19 cellular contexts compared by ENCODE assay signal in genomic region chr12:17204289-17205054, GRCh38.
DNase-seq lines count a peak whose midpoint lies in the region; ATAC-seq, FAIRE-seq and TF ChIP-seq lines count a peak whose summit lies in the region.
"Had no signal": no experiment of that assay in that cellular context is flagged by ENCODE, and none has a peak within 500 bp of the region (broad histone marks: within the 10 kb centered on the region; RNA-seq: fewer than 3 reads in every experiment).

No MANE protein-coding gene starts in this region.

- no TSS peak for BruUV-seq in Calu3 (replicated peaks; lab: Mats Ljungman, UMichigan)

- no peaks in the 10 kb centered on the region for H3K9me3 ChIP-seq in upper lobe of right lung

- no peaks in the 10 kb centered on the region for H3K27me3 ChIP-seq in upper lobe of right lung
- H3K27me3 ChIP-seq: BLaER1 treated with 17β-estradiol and CSF1 and Interleukin-3, amounts not matched to agents 10 nM and 100 nM had no signal

- H3K27ac Mint-ChIP-seq in WTC11, result no peak overlapping the region
- no peak overlapping the region for H3K27ac Mint-ChIP-seq in Calu3 (ENCODE audit: unreplicated experiment)
- H3K27ac Mint-ChIP-seq: B cell; CD8-positive, alpha-beta T cell; GM23338 had no signal

- no peaks in the 10 kb centered on the region for H3K36me3 ChIP-seq in upper lobe of right lung
- H3K36me3 ChIP-seq: BLaER1 treated with 17β-estradiol and CSF1 and Interleukin-3, amounts not matched to agents 10 nM and 100 nM had no signal

- no peak for FAIRE-seq in RCC 7860 (lab: Jason Lieb, UNC)
- FAIRE-seq: HTR-8/SVneo had no signal

- H3K4me1 Mint-ChIP-seq in WTC11 (peaks cover 11% of the 10 kb centered on the region), Calu3 (ENCODE audit: low read depth, unreplicated experiment) (peaks cover 7% of the 10 kb centered on the region)
- H3K4me1 Mint-ChIP-seq: B cell had no signal

- POLR2A ChIA-PET in WTC11 (lab: Charles Lee), result no interaction called here

- DNase-seq in Right ventricle myocardium inferior (ENCODE audit: missing footprints) (peak; percentile 43), left cardiac atrium (no peak), WTC11 (ENCODE audit: low spot score) (peak; percentile 14), islet precursor cell (peak; percentile 50), upper lobe of right lung (no peak), Calu3 (no peak), DMS153 (lab: John Stamatoyannopoulos, UW) (no peak), RCC 7860 (ENCODE audit: low spot score) (no peak)
- DNase-seq: 8988T; CD8-positive, alpha-beta T cell; DMS 273 treated with DMSO at 0.1 percent for 48 hours; DMS79 treated with DMSO at 0.1 percent for 48 hours; GF-D8; H7; IMR-90 had no signal

- H3K9me3 Mint-ChIP-seq in WTC11 (peaks cover 5% of the 10 kb centered on the region; the same call in 1 of the 2 replicates), Calu3 (ENCODE audit: low read depth, unreplicated experiment) (no peaks in the 10 kb centered on the region)

- no peak overlapping the region for H3K4me3 ChIP-seq in upper lobe of right lung
- H3K4me3 ChIP-seq: BLaER1 treated with 17β-estradiol and CSF1 and Interleukin-3, amounts not matched to agents 10 nM and 100 nM; GM23338 had no signal

- CTCF ChIA-PET in WTC11 (lab: Charles Lee), result interaction anchor here (0.7 to 2.1 kb wide), 6 partner anchors 11 to 846 kb away, joined by 3 to 19 read pairs (median 5); no protein-coding TSS in a partner anchor
- CTCF ChIA-PET in Calu3 (lab: Charles Lee), result interaction anchor here (0.5 to 0.6 kb wide), 2 partner anchors 177 to 1415 kb away, joined by 4 read pairs; no protein-coding TSS in a partner anchor

- no peak for ATAC-seq in Right ventricle myocardium inferior
- ATAC-seq in left cardiac atrium, result no peak
- ATAC-seq in WTC11, result peak; percentile 59
- ATAC-seq in upper lobe of right lung, result peak; percentile 14
- ATAC-seq: CD8-positive, alpha-beta T cell; GM23338 had no signal

- TF ChIP-seq CTCF in WTC11 (IDR thresholded peaks at IDR 0.05), result no peak
- no peak for TF ChIP-seq CTCF in upper lobe of right lung (IDR thresholded peaks at IDR 0.05)
- no peak for TF ChIP-seq CTCF in Calu3 (IDR thresholded peaks at IDR 0.05; ENCODE audit: unreplicated experiment)

- H3K4me3 Mint-ChIP-seq in WTC11 (no peak overlapping the region), Calu3 (ENCODE audit: low read depth, unreplicated experiment) (no peak overlapping the region)
- H3K4me3 Mint-ChIP-seq: B cell; CD8-positive, alpha-beta T cell; GM23338 had no signal

- no peak overlapping the region for H3K27ac ChIP-seq in upper lobe of right lung
- H3K27ac ChIP-seq: BLaER1 treated with 17β-estradiol and CSF1 and Interleukin-3, amounts not matched to agents 10 nM and 100 nM had no signal

- H3K4me1 ChIP-seq in upper lobe of right lung, result no peaks in the 10 kb centered on the region
- H3K4me1 ChIP-seq: BLaER1 treated with 17β-estradiol and CSF1 and Interleukin-3, amounts not matched to agents 10 nM and 100 nM had no signal

- H3K36me3 Mint-ChIP-seq in WTC11, result no peaks in the 10 kb centered on the region
- no peaks in the 10 kb centered on the region for H3K36me3 Mint-ChIP-seq in Calu3 (ENCODE audit: insufficient read depth, unreplicated experiment)
- H3K36me3 Mint-ChIP-seq: CD8-positive, alpha-beta T cell had no signal

- intact Hi-C loops in Right ventricle myocardium inferior (cut with DNase I), result no loop called here
- intact Hi-C loops in left cardiac atrium (cut with DNase I), result no loop called here
- intact Hi-C loops in upper lobe of right lung (cut with DNase I), result no loop called here
- intact Hi-C loops in Calu3 (cut with micrococcal nuclease; ENCODE audit: unreplicated experiment), result no loop called here

- no peaks in the 10 kb centered on the region for H3K27me3 Mint-ChIP-seq in WTC11 (ENCODE audit: low read depth)
- no peaks in the 10 kb centered on the region for H3K27me3 Mint-ChIP-seq in Calu3 (ENCODE audit: unreplicated experiment)
- H3K27me3 Mint-ChIP-seq: B cell had no signal

TF ChIP-seq in WTC11, 78 proteins besides CTCF, POLR2A, EP300 and RAD21 (continues in another document):
- TF ChIP-seq RORB (CRISPR knock-in tag; IDR thresholded peaks at IDR 0.05), result no peak
- no peak for TF ChIP-seq SMAD4 (CRISPR knock-in tag; IDR thresholded peaks at IDR 0.05)
- TF ChIP-seq E2F5 (CRISPR knock-in tag; IDR thresholded peaks at IDR 0.05), result no peak
- no peak for TF ChIP-seq CDX4 (CRISPR knock-in tag; IDR thresholded peaks at IDR 0.05; ENCODE audit: borderline replicate concordance)
- TF ChIP-seq PRDM15 (CRISPR knock-in tag; IDR thresholded peaks at IDR 0.05), result no peak
- TF ChIP-seq CREM (CRISPR knock-in tag; IDR thresholded peaks at IDR 0.05), result no peak
- no peak for TF ChIP-seq ERG (CRISPR knock-in tag; IDR thresholded peaks at IDR 0.05)
- TF ChIP-seq ZSCAN18 (CRISPR knock-in tag; IDR thresholded peaks at IDR 0.05), result no peak
- no peak for TF ChIP-seq OVOL2 (CRISPR knock-in tag; IDR thresholded peaks at IDR 0.05; ENCODE audit: borderline replicate concordance)
- no peak for TF ChIP-seq GABPB1 (CRISPR knock-in tag; IDR thresholded peaks at IDR 0.05)

Comparison
In these comparisons a context has a peak if more than half of its experiments do, and no peak if none do; other contexts are left out.
1. DNase-seq: peak in Right ventricle myocardium inferior (single experiment), WTC11 (single experiment) and islet precursor cell (single experiment); none in left cardiac atrium (single experiment), upper lobe of right lung (single experiment), Calu3 (single experiment), DMS153 (single experiment) and RCC 7860 (single experiment).
2. ATAC-seq: peak in WTC11 (single experiment) and upper lobe of right lung (single experiment); none in Right ventricle myocardium inferior (single experiment) and left cardiac atrium (0 of 2).